In the genomic region with DNA sequence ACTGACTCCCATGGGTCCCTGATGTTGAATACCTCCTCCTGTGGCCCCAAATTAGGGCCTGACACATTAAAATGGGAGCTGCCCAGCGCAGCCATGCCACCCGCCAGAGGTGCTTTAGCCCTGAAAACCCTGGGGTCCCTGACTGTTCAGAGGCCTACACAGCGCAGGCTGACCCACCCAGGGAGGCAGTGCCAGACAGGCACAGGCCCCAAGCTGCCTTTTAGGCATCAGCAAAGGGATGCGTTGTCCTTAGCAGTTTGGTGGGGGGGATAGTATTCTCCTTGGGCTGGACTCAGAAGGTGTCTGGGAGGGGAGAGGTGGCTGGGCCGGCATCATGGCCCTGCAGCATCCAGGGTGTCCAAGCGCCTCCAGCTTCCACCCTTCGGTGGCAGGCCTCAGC, we compare ENCODE assay signal across 10 cellular contexts. TPM values are rescaled to one million over a fixed set of nuclear protein-coding genes. Genes with fewer than 3 reads are reported as not detected.
DNase-seq lines count a peak whose midpoint lies in the region; ATAC-seq and TF ChIP-seq lines count a peak whose summit lies in the region.
"Had no signal": no experiment of that assay in that cellular context is flagged by ENCODE, and none has a peak within 500 bp of the region (broad histone marks: within the 10 kb centered on the region; RNA-seq: fewer than 3 reads in every experiment).

No MANE protein-coding gene starts in this region.

- H3K27me3 Mint-ChIP-seq in activated CD8-positive, alpha-beta T cell treated with anti-CD3 and anti-CD28 coated beads, Interleukin-2, amount 10 ng/mL, durations not matched to agents 7 days and 5 days (ENCODE audit: low read depth) = no peaks in the 10 kb centered on the region
- H3K27me3 Mint-ChIP-seq in activated CD8-positive, alpha-beta T cell treated with anti-CD3 and anti-CD28 coated beads for 36 hours = no peaks in the 10 kb centered on the region
- no peaks in the 10 kb centered on the region for H3K27me3 Mint-ChIP-seq in activated naive CD8-positive, alpha-beta T cell treated with anti-CD3 and anti-CD28 coated beads, Interleukin-2, amount 50 U/mL, for 24 hours
- peaks cover 6% of the 10 kb centered on the region for H3K27me3 Mint-ChIP-seq in endothelial cell (ENCODE audit: unreplicated experiment)

- peaks cover 9% of the 10 kb centered on the region for H3K4me1 Mint-ChIP-seq in activated CD8-positive, alpha-beta T cell treated with anti-CD3 and anti-CD28 coated beads, Interleukin-2, amount 10 ng/mL, durations not matched to agents 7 days and 5 days (ENCODE audit: low read depth)
- peaks cover 18% of the 10 kb centered on the region for H3K4me1 Mint-ChIP-seq in activated CD8-positive, alpha-beta T cell treated with anti-CD3 and anti-CD28 coated beads for 36 hours (ENCODE audit: low read depth)
- peaks cover 10% of the 10 kb centered on the region for H3K4me1 Mint-ChIP-seq in activated naive CD8-positive, alpha-beta T cell treated with anti-CD3 and anti-CD28 coated beads, Interleukin-2, amount 50 U/mL, for 24 hours
- H3K4me1 Mint-ChIP-seq in endothelial cell (ENCODE audit: unreplicated experiment) = peaks cover 10% of the 10 kb centered on the region

- H3K9me3 Mint-ChIP-seq in activated CD8-positive, alpha-beta T cell treated with anti-CD3 and anti-CD28 coated beads, Interleukin-2, amount 10 ng/mL, durations not matched to agents 7 days and 5 days (ENCODE audit: insufficient read depth) = no peaks in the 10 kb centered on the region
- no peaks in the 10 kb centered on the region for H3K9me3 Mint-ChIP-seq in activated CD8-positive, alpha-beta T cell treated with anti-CD3 and anti-CD28 coated beads for 36 hours
- no peaks in the 10 kb centered on the region for H3K9me3 Mint-ChIP-seq in activated naive CD8-positive, alpha-beta T cell treated with anti-CD3 and anti-CD28 coated beads, Interleukin-2, amount 50 U/mL, for 24 hours
- H3K9me3 Mint-ChIP-seq in endothelial cell (ENCODE audit: unreplicated experiment) = no peaks in the 10 kb centered on the region

- intact Hi-C loops in activated CD8-positive, alpha-beta T cell treated with anti-CD3 and anti-CD28 coated beads for 36 hours (cut with micrococcal nuclease) = no loop called here
- intact Hi-C loops in lower leg skin (cut with DNase I; ENCODE audit: low total_unique reads) = no loop called here

- H3K36me3 ChIP-seq in suprapubic skin = peaks cover 6% of the 10 kb centered on the region

- no peak for DNase-seq in activated CD8-positive, alpha-beta T cell treated with anti-CD3 and anti-CD28 coated beads, Interleukin-2, amount 10 ng/mL, durations not matched to agents 7 days and 5 days
- DNase-seq in activated CD8-positive, alpha-beta T cell treated with anti-CD3 and anti-CD28 coated beads for 36 hours = no peak
- no peak for DNase-seq in activated naive CD8-positive, alpha-beta T cell treated with anti-CD3 and anti-CD28 coated beads, Interleukin-2, amount 50 U/mL, for 24 hours
- DNase-seq in lower leg skin (ENCODE audit: low spot score in 2 of 2) (no peak), suprapubic skin (ENCODE audit: low spot score in 2 of 2) (no peak), endothelial cell (ENCODE audit: low spot score) (no peak)
- DNase-seq: NCI-H524 treated with DMSO at 0.1 percent for 48 hours had no signal

- no peak for TF ChIP-seq EP300 in suprapubic skin (IDR thresholded peaks at IDR 0.05)

- TF ChIP-seq POLR2A in lower leg skin (IDR thresholded peaks at IDR 0.05) (no peak), suprapubic skin (IDR thresholded peaks at IDR 0.05) (no peak)

- H3K27ac ChIP-seq in suprapubic skin = peak overlapping the region; percentile 88

- CTCF ChIA-PET in activated CD8-positive, alpha-beta T cell treated with anti-CD3 and anti-CD28 coated beads, Interleukin-2, amount 10 ng/mL, durations not matched to agents 7 days and 5 days (lab: Charles Lee) = interaction anchor here (1.3 to 7.1 kb wide), 4 partner anchors 10 to 153 kb away, joined by 4 to 46 read pairs (median 17); no protein-coding TSS in a partner anchor
- CTCF ChIA-PET in activated CD8-positive, alpha-beta T cell treated with anti-CD3 and anti-CD28 coated beads for 36 hours (lab: Charles Lee) = interaction anchor here (0.6 to 8.5 kb wide), 3 partner anchors 13 to 65 kb away, joined by 3 to 78 read pairs (median 3); no protein-coding TSS in a partner anchor

- 45 to 81% methylated on average over 6 to 7 of the region's 7 CpGs for WGBS in lower leg skin, 2 donors
- 69% methylated on average over 7 of the region's 7 CpGs for WGBS in suprapubic skin

- no peaks in the 10 kb centered on the region for H3K9me3 ChIP-seq in suprapubic skin
- H3K9me3 ChIP-seq: HAP-1 had no signal

- peaks cover 18% of the 10 kb centered on the region for H3K36me3 Mint-ChIP-seq in activated CD8-positive, alpha-beta T cell treated with anti-CD3 and anti-CD28 coated beads, Interleukin-2, amount 10 ng/mL, durations not matched to agents 7 days and 5 days (ENCODE audit: low read depth)
- peaks cover 19% of the 10 kb centered on the region for H3K36me3 Mint-ChIP-seq in activated CD8-positive, alpha-beta T cell treated with anti-CD3 and anti-CD28 coated beads for 36 hours (ENCODE audit: low read depth)
- peaks cover 12% of the 10 kb centered on the region for H3K36me3 Mint-ChIP-seq in activated naive CD8-positive, alpha-beta T cell treated with anti-CD3 and anti-CD28 coated beads, Interleukin-2, amount 50 U/mL, for 24 hours (ENCODE audit: low read depth)
- H3K36me3 Mint-ChIP-seq in endothelial cell (ENCODE audit: low read depth, unreplicated experiment) = peaks cover 17% of the 10 kb centered on the region

- no peak for ATAC-seq in activated CD8-positive, alpha-beta T cell treated with anti-CD3 and anti-CD28 coated beads, Interleukin-2, amount 10 ng/mL, durations not matched to agents 7 days and 5 days
- ATAC-seq in activated CD8-positive, alpha-beta T cell treated with anti-CD3 and anti-CD28 coated beads for 36 hours = no peak
- ATAC-seq in activated naive CD8-positive, alpha-beta T cell treated with anti-CD3 and anti-CD28 coated beads, Interleukin-2, amount 50 U/mL, for 24 hours = no peak
- ATAC-seq in HG02970 (IDR thresholded peaks at IDR 0.05; ENCODE audit: low FRiP score, unreplicated experiment) = no peak
- ATAC-seq in GM19463 (IDR thresholded peaks at IDR 0.05; ENCODE audit: unreplicated experiment) = no peak

- POLR2A ChIA-PET in activated CD8-positive, alpha-beta T cell treated with anti-CD3 and anti-CD28 coated beads, Interleukin-2, amount 10 ng/mL, durations not matched to agents 7 days and 5 days (lab: Charles Lee) = no interaction called here
- POLR2A ChIA-PET in activated CD8-positive, alpha-beta T cell treated with anti-CD3 and anti-CD28 coated beads for 36 hours (lab: Charles Lee) = interaction anchor here (0.9 to 1.2 kb wide), 3 partner anchors 9 to 65 kb away, joined by 3 read pairs; no protein-coding TSS in a partner anchor

- peak overlapping the region; percentile 18 for H3K4me3 Mint-ChIP-seq in activated CD8-positive, alpha-beta T cell treated with anti-CD3 and anti-CD28 coated beads, Interleukin-2, amount 10 ng/mL, durations not matched to agents 7 days and 5 days
- H3K4me3 Mint-ChIP-seq in activated CD8-positive, alpha-beta T cell treated with anti-CD3 and anti-CD28 coated beads for 36 hours = no peak overlapping the region
- peak overlapping the region; percentile 26 for H3K4me3 Mint-ChIP-seq in activated naive CD8-positive, alpha-beta T cell treated with anti-CD3 and anti-CD28 coated beads, Interleukin-2, amount 50 U/mL, for 24 hours
- H3K4me3 Mint-ChIP-seq in endothelial cell (ENCODE audit: unreplicated experiment) = no peak overlapping the region

- H3K4me3 ChIP-seq in lower leg skin (ENCODE audit: low read depth, poor library complexity, severe bottlenecking) (peak overlapping the region; percentile 55), suprapubic skin (peak overlapping the region; percentile 67)
- H3K4me3 ChIP-seq: HAP-1 had no signal

- H3K4me1 ChIP-seq in suprapubic skin = peaks cover 50% of the 10 kb centered on the region
- H3K4me1 ChIP-seq: HAP-1 had no signal

- H3K27ac Mint-ChIP-seq in activated CD8-positive, alpha-beta T cell treated with anti-CD3 and anti-CD28 coated beads, Interleukin-2, amount 10 ng/mL, durations not matched to agents 7 days and 5 days = no peak overlapping the region
- no peak overlapping the region for H3K27ac Mint-ChIP-seq in activated CD8-positive, alpha-beta T cell treated with anti-CD3 and anti-CD28 coated beads for 36 hours
- no peak overlapping the region for H3K27ac Mint-ChIP-seq in activated naive CD8-positive, alpha-beta T cell treated with anti-CD3 and anti-CD28 coated beads, Interleukin-2, amount 50 U/mL, for 24 hours
- no peak overlapping the region for H3K27ac Mint-ChIP-seq in endothelial cell (ENCODE audit: unreplicated experiment)

- no peaks in the 10 kb centered on the region for H3K27me3 ChIP-seq in suprapubic skin

- TF ChIP-seq CTCF in activated CD8-positive, alpha-beta T cell treated with anti-CD3 and anti-CD28 coated beads for 36 hours (IDR thresholded peaks at IDR 0.05) = no peak
- TF ChIP-seq CTCF in lower leg skin (IDR thresholded peaks at IDR 0.05) = no peak
- no peak for TF ChIP-seq CTCF in suprapubic skin (IDR thresholded peaks at IDR 0.05)
- no peak for TF ChIP-seq CTCF in endothelial cell (IDR thresholded peaks at IDR 0.05; ENCODE audit: unreplicated experiment)

RNA-seq across cellular contexts. Expression of gene RAPGEFL1, which starts 1.4 kb away (rescaled TPM):
- total RNA-seq in activated CD8-positive, alpha-beta T cell treated with anti-CD3 and anti-CD28 coated beads, Interleukin-2, amount 10 ng/mL, durations not matched to agents 7 days and 5 days = 1 to 10 TPM; 4.8 to 5.3 TPM
- total RNA-seq in activated CD8-positive, alpha-beta T cell treated with anti-CD3 and anti-CD28 coated beads for 36 hours = 1 to 10 TPM; 3.8 to 5.4 TPM
- total RNA-seq in lower leg skin (100 to 1,000 TPM; 273 to 467 (median 316) TPM), suprapubic skin (100 to 1,000 TPM; 221 to 547 (median 297) TPM), endothelial cell (ENCODE audit: unreplicated experiment) (18.3 TPM)

RNA-seq across cellular contexts. Expression of gene CASC3, which starts 38.3 kb away (rescaled TPM):
- 10 to 100 TPM; 66.2 to 67.7 TPM for total RNA-seq in activated CD8-positive, alpha-beta T cell treated with anti-CD3 and anti-CD28 coated beads, Interleukin-2, amount 10 ng/mL, durations not matched to agents 7 days and 5 days
- total RNA-seq in activated CD8-positive, alpha-beta T cell treated with anti-CD3 and anti-CD28 coated beads for 36 hours = 10 to 100 TPM; 75.1 to 75.6 TPM
- total RNA-seq in lower leg skin = 10 to 100 TPM; 32.3 to 58.1 (median 53.0) TPM
- total RNA-seq in suprapubic skin = 10 to 100 TPM; 42.9 to 92.5 (median 61.2) TPM
- total RNA-seq in endothelial cell (ENCODE audit: unreplicated experiment) = 96.4 TPM

RNA-seq across cellular contexts. Expression of gene WIPF2, which starts 40.4 kb away (rescaled TPM):
- 10 to 100 TPM; 22.0 to 27.4 TPM for total RNA-seq in activated CD8-positive, alpha-beta T cell treated with anti-CD3 and anti-CD28 coated beads, Interleukin-2, amount 10 ng/mL, durations not matched to agents 7 days and 5 days
- total RNA-seq in activated CD8-positive, alpha-beta T cell treated with anti-CD3 and anti-CD28 coated beads for 36 hours = 10 to 100 TPM; 15.3 to 17.9 TPM
- total RNA-seq in lower leg skin (10 to 100 TPM; 14.5 to 24.3 (median 18.5) TPM), suprapubic skin (10 to 100 TPM; 18.2 to 25.5 (median 21.6) TPM), endothelial cell (ENCODE audit: unreplicated experiment) (32.2 TPM)

RNA-seq across cellular contexts. Expression of gene MSL1, which starts 56.9 kb away (rescaled TPM):
- 10 to 100 TPM; 80.5 to 83.2 TPM for total RNA-seq in activated CD8-positive, alpha-beta T cell treated with anti-CD3 and anti-CD28 coated beads, Interleukin-2, amount 10 ng/mL, durations not matched to agents 7 days and 5 days
- total RNA-seq in activated CD8-positive, alpha-beta T cell treated with anti-CD3 and anti-CD28 coated beads for 36 hours = 10 to 100 TPM; 69.0 to 70.1 TPM
- 100 to 1,000 TPM in 1 of 4 donors, 10 to 100 TPM in 3; 70.6 to 117 (median 82.4) TPM for total RNA-seq in lower leg skin
- total RNA-seq in suprapubic skin = 100 to 1,000 TPM in 1 of 4 donors, 10 to 100 TPM in 3; 69.3 to 166 (median 86.9) TPM
- total RNA-seq in endothelial cell (ENCODE audit: unreplicated experiment) = 96.2 TPM

Comparison
In these comparisons a context has a peak if more than half of its experiments do, and no peak if none do; other contexts are left out.
1. H3K4me3 Mint-ChIP-seq: peak in activated CD8-positive, alpha-beta T cell treated with anti-CD3 and anti-CD28 coated beads, Interleukin-2, amount 10 ng/mL, durations not matched to agents 7 days and 5 days (single experiment) and activated naive CD8-positive, alpha-beta T cell treated with anti-CD3 and anti-CD28 coated beads, Interleukin-2, amount 50 U/mL, for 24 hours (single experiment); none in activated CD8-positive, alpha-beta T cell treated with anti-CD3 and anti-CD28 coated beads for 36 hours (single experiment) and endothelial cell (single experiment).
2. RNA of gene RAPGEFL1, which starts 1.4 kb away (total RNA-seq): 221 to 547 TPM in suprapubic skin and 273 to 467 TPM in lower leg skin; 18.3 TPM in endothelial cell (single experiment), 3.8 to 5.4 TPM in activated CD8-positive, alpha-beta T cell treated with anti-CD3 and anti-CD28 coated beads for 36 hours and 4.8 to 5.3 TPM in activated CD8-positive, alpha-beta T cell treated with anti-CD3 and anti-CD28 coated beads, Interleukin-2, amount 10 ng/mL, durations not matched to agents 7 days and 5 days; every median in the first group is over 10 times any median in the second.